8 cellular contexts compared by ENCODE assay signal in genomic region chr6:79631800-79632172, GRCh38. TPM values are rescaled to one million over a fixed set of nuclear protein-coding genes. Genes with fewer than 3 reads are reported as not detected.
A peak's percentile ranks its signal among the peaks of the same experiment; 100 is the strongest.
DNase-seq lines count a peak whose midpoint lies in the region; ATAC-seq and TF ChIP-seq lines count a peak whose summit lies in the region.

No MANE protein-coding gene starts in this region.

- CTCF ChIA-PET in HCT116 (lab: Charles Lee) = interaction anchor here (1.5 kb wide), 1 partner anchor 61 kb away, joined by 4 read pairs; no protein-coding TSS in a partner anchor

- peaks cover 3% of the 10 kb centered on the region for H3K36me3 Mint-ChIP-seq in T-helper 17 cell (ENCODE audit: low read depth)

- H3K4me3 ChIP-seq in HCT116 (replicated peaks in 1 of 2; ENCODE audit: low read depth in 1 of 2, low read length in 2 of 2) = peak overlapping the region; percentile 69 to 70
- H3K4me3 ChIP-seq in foreskin fibroblast (ENCODE audit: low read depth in 1 of 2, low read length in 2 of 2) = peak overlapping the region; percentile 58 to 64
- peak overlapping the region; percentile 85 for H3K4me3 ChIP-seq in retinal pigment epithelial cell (ENCODE audit: low read length)

- no peak for TF ChIP-seq CTCF in HCT116 (IDR thresholded peaks at IDR 0.05 in 2 of 3, conservative IDR thresholded peaks at IDR 0.05 in 1 of 3; ENCODE audit: borderline replicate concordance in 1 of 3, insufficient read depth in 1 of 3, low read depth in 2 of 3, low read length in 2 of 3)
- no peak for TF ChIP-seq CTCF in foreskin fibroblast (IDR thresholded peaks at IDR 0.05; ENCODE audit: low read depth, low read length)
- no peak for TF ChIP-seq CTCF in retinal pigment epithelial cell (conservative IDR thresholded peaks at IDR 0.05; ENCODE audit: low read depth, low read length)

- no TSS peak for BruUV-seq in HCT116 (replicated peaks; lab: Mats Ljungman, UMichigan)

- RAD21 ChIA-PET in HCT116 (lab: Charles Lee; ENCODE audit: low non-redundant PET in 1 of 2, low total read pairs in 2 of 2, uncharacterized antibody in 2 of 2, unreplicated experiment in 2 of 2) = interaction anchor here in 1 of 2 experiments (1.6 kb wide), 1 partner anchor 41 kb away, joined by 3 read pairs; no protein-coding TSS in a partner anchor

- H3K27me3 ChIP-seq in HCT116 (ENCODE audit: insufficient read depth, low read length) = no peaks in the 10 kb centered on the region; the same call in 1 of the 2 replicates

- peaks cover 6 to 17% of the 10 kb centered on the region in 2 experiments; a peak in 3 of 4 replicates for H3K4me1 ChIP-seq in HCT116 (ENCODE audit: control insufficient read depth in 1 of 2, insufficient read depth in 2 of 2, low read length in 2 of 2)

- H3K27ac Mint-ChIP-seq in T-helper 17 cell = no peak overlapping the region

- DNase-seq in HCT116 (ENCODE audit: low read depth, low spot score) (no peak), T-helper 17 cell (no peak), foreskin fibroblast (no peak), retinal pigment epithelial cell (ENCODE audit: low read depth) (no peak), NCI-H1694 (lab: John Stamatoyannopoulos, UW) (no peak)
- DNase-seq in stimulated activated CD4-positive, alpha-beta T cell treated with anti-CD3 and anti-CD28 coated beads, Interleukin-4, amount 100 ng/mL, for 1 hour = no peak

- TF ChIP-seq RAD21 in HCT116 (IDR thresholded peaks at IDR 0.05; ENCODE audit: low read depth) = no peak

- no peaks in the 10 kb centered on the region for H3K79me2 ChIP-seq in HCT116 (ENCODE audit: insufficient read depth, low read length)

- peak overlapping the region; percentile 97 for H3K4me2 ChIP-seq in HCT116 (ENCODE audit: low read length)

- peak overlapping the region; percentile 95 for H2AFZ ChIP-seq in HCT116 (ENCODE audit: low read depth, low read length, poor library complexity, severe bottlenecking)

- H3K9me3 ChIP-seq in HCT116 (ENCODE audit: control insufficient read depth in 1 of 2, insufficient read depth in 1 of 2, low read depth in 1 of 2, low read length in 2 of 2) = no peaks in the 10 kb centered on the region
- H3K9me3 ChIP-seq in T-helper 17 cell (ENCODE audit: control insufficient read depth, low read length, poor library complexity, severe bottlenecking) = no peaks in the 10 kb centered on the region

- TF ChIP-seq POLR2A in HCT116 (IDR thresholded peaks at IDR 0.05; ENCODE audit: borderline replicate concordance, extremely low read depth, insufficient read depth, insufficient read length) = no peak

- H3K4me1 Mint-ChIP-seq in T-helper 17 cell = peaks cover 11% of the 10 kb centered on the region

- peak overlapping the region; percentile 56; the same call in 1 of the 2 replicates for H3K9ac ChIP-seq in HCT116 (ENCODE audit: low read length)

- H3K4me3 Mint-ChIP-seq in T-helper 17 cell = peak overlapping the region; percentile 90

- no peak overlapping the region for H3K27ac ChIP-seq in HCT116 (ENCODE audit: low read depth, low read length)

- ATAC-seq in HCT116 (peak; percentile 7; the same call in 1 of the 2 replicates), T-helper 17 cell (no peak), HG03095 (IDR thresholded peaks at IDR 0.05; ENCODE audit: unreplicated experiment) (no peak), GM21717 (IDR thresholded peaks at IDR 0.05; ENCODE audit: unreplicated experiment) (no peak)

- POLR2A ChIA-PET in HCT116 (lab: Charles Lee) = no interaction called here

- H3K36me3 ChIP-seq in HCT116 (ENCODE audit: control insufficient read depth in 1 of 2, insufficient read depth in 2 of 2, low read length in 2 of 2) = no peaks in the 10 kb centered on the region

- no peaks in the 10 kb centered on the region for H4K20me1 ChIP-seq in HCT116 (ENCODE audit: insufficient read depth)

- intact Hi-C loops in HCT116 (cut with micrococcal nuclease) = no loop called here

- peaks cover 63% of the 10 kb centered on the region for H3K27me3 Mint-ChIP-seq in T-helper 17 cell

- no peaks in the 10 kb centered on the region for H3K9me2 ChIP-seq in HCT116 (ENCODE audit: insufficient read depth)

TF ChIP-seq in HCT116, 20 proteins besides CTCF, POLR2A, EP300 and RAD21:
- no peak for TF ChIP-seq SIN3A (IDR thresholded peaks at IDR 0.05; ENCODE audit: low read depth)
- TF ChIP-seq EZH2phosphoT487 (IDR thresholded peaks at IDR 0.05; ENCODE audit: borderline replicate concordance) = no peak
- TF ChIP-seq SRF (IDR thresholded peaks at IDR 0.05; ENCODE audit: low read depth) = no peak
- TF ChIP-seq EGR1 (IDR thresholded peaks at IDR 0.05; ENCODE audit: low read depth) = no peak
TF ChIP-seq in HCT116: peak in this region for 0.

RNA-seq across cellular contexts. Expression of gene SH3BGRL2, which starts 0.7 kb away (rescaled TPM):
- 5.2 TPM for total RNA-seq in HCT116 (2021; ENCODE audit: unreplicated experiment)
- polyA plus RNA-seq in HCT116 (2012) = 1.4 and 1.5 TPM in 2 replicates
- 10 to 100 TPM in 1 of 2 donors, 1 to 10 TPM in 1; 2.1 to 36.0 TPM for total RNA-seq in T-helper 17 cell
